Comparison of ENCODE assay signal across 20 cellular contexts in genomic region chr18:67634631-67635338, GRCh38.
"Had no signal": no experiment of that assay in that cellular context is flagged by ENCODE, and none has a peak within 500 bp of the region (broad histone marks: within the 10 kb centered on the region; RNA-seq: fewer than 3 reads in every experiment).

No MANE protein-coding gene starts in this region.

- ATAC-seq: activated CD8-positive, alpha-beta T cell treated with anti-CD3 and anti-CD28 coated beads, Interleukin-2, amount 10 ng/mL, durations not matched to agents 7 days and 5 days; gastrocnemius medialis; left colon; naive thymus-derived CD4-positive, alpha-beta T cell; psoas muscle; sciatic nerve had no signal

- DNase-seq: activated CD4-positive, alpha-beta T cell treated with anti-CD3 and anti-CD28 coated beads for 48 hours; activated CD8-positive, alpha-beta memory T cell treated with anti-CD3 and anti-CD28 coated beads, Interleukin-2, amount 50 U/mL, for 48 hours; activated CD8-positive, alpha-beta T cell treated with anti-CD3 and anti-CD28 coated beads, Interleukin-2, amount 10 ng/mL, durations not matched to agents 7 days and 5 days; activated naive CD4-positive, alpha-beta T cell treated with anti-CD3 and anti-CD28 coated beads, Interleukin-2, amount 50 U/mL, for 16 hours; adrenal gland; central memory CD4-positive, alpha-beta T cell; effector CD8-positive, alpha-beta T cell; gastrocnemius medialis; left colon; naive thymus-derived CD4-positive, alpha-beta T cell; occipital lobe; psoas muscle; stimulated activated CD4-positive, alpha-beta T cell treated with anti-CD3 and anti-CD28 coated beads, Interleukin-2, amount 100 ng/mL, for 24 hours; stimulated activated naive CD4-positive, alpha-beta T cell; substantia nigra; trophoblast cell had no signal

- H3K9me3 ChIP-seq: adrenal gland, gastrocnemius medialis, psoas muscle had no signal

- H3K9me3 Mint-ChIP-seq: activated T-helper 1 cell treated with anti-CD3 and anti-CD28 coated beads, Interleukin-12 subunit alpha, Interleukin-12 subunit beta, Interleukin-2, Interleukin-4 antibody, amounts not matched to agents 30 ng/mL and 10 ng/mL and 1 ng/mL, durations not matched to agents 14 hours and 24 hours and 36 hours had no signal

- H3K36me3 ChIP-seq: adrenal gland, gastrocnemius medialis had no signal

- H3K4me3 ChIP-seq: adrenal gland, coronary artery, gastrocnemius medialis, lung, psoas muscle had no signal

- H3K27ac Mint-ChIP-seq: activated CD8-positive, alpha-beta T cell treated with anti-CD3 and anti-CD28 coated beads, Interleukin-2, amount 10 ng/mL, durations not matched to agents 7 days and 5 days; activated T-helper 1 cell treated with anti-CD3 and anti-CD28 coated beads, Interleukin-12 subunit alpha, Interleukin-12 subunit beta, Interleukin-2, Interleukin-4 antibody, amounts not matched to agents 30 ng/mL and 10 ng/mL and 1 ng/mL, durations not matched to agents 14 hours and 24 hours and 36 hours; naive thymus-derived CD4-positive, alpha-beta T cell had no signal

- H3K36me3 Mint-ChIP-seq: naive thymus-derived CD4-positive, alpha-beta T cell had no signal

- H3K4me1 Mint-ChIP-seq: naive thymus-derived CD4-positive, alpha-beta T cell had no signal

- H3K27ac ChIP-seq: adrenal gland, coronary artery, gastrocnemius medialis, psoas muscle had no signal

- H3K4me1 ChIP-seq: adrenal gland, gastrocnemius medialis, psoas muscle had no signal

- H3K4me3 Mint-ChIP-seq: activated CD8-positive, alpha-beta T cell treated with anti-CD3 and anti-CD28 coated beads, Interleukin-2, amount 10 ng/mL, durations not matched to agents 7 days and 5 days; activated T-helper 1 cell treated with anti-CD3 and anti-CD28 coated beads, Interleukin-12 subunit alpha, Interleukin-12 subunit beta, Interleukin-2, Interleukin-4 antibody, amounts not matched to agents 30 ng/mL and 10 ng/mL and 1 ng/mL, durations not matched to agents 14 hours and 24 hours and 36 hours; naive thymus-derived CD4-positive, alpha-beta T cell had no signal

- H3K27me3 ChIP-seq: adrenal gland, gastrocnemius medialis had no signal
